ENCODE assay signal across 8 cellular contexts in genomic region chr9:64367826-64368643, GRCh38.
DNase-seq lines count a peak whose midpoint lies in the region; ATAC-seq, FAIRE-seq and TF ChIP-seq lines count a peak whose summit lies in the region.
"Not testable (repeated sequence)": the region's sequence is repeated elsewhere in the genome, so short reads cannot be mapped to it uniquely, and the experiment has no call there.

No MANE protein-coding gene starts in this region.

- not testable (repeated sequence) for H3K14ac ChIP-seq in H1 (ENCODE audit: insufficient read length)

- H3K27me3 Mint-ChIP-seq in activated CD8-positive, alpha-beta T cell treated with anti-CD3 and anti-CD28 coated beads, Interleukin-2, amount 10 ng/mL, durations not matched to agents 7 days and 5 days (ENCODE audit: low read depth); activated naive CD4-positive, alpha-beta T cell treated with anti-CD3 and anti-CD28 coated beads, Interleukin-2, amount 50 U/mL, for 24 hours: not testable (repeated sequence)

- TF ChIP-seq RAD21 in A549 (conservative IDR thresholded peaks at IDR 0.05 in 1 of 2, IDR thresholded peaks at IDR 0.05 in 1 of 2); H1 (IDR thresholded peaks at IDR 0.05 in 1 of 2, conservative IDR thresholded peaks at IDR 0.05 in 1 of 2; ENCODE audit: low read depth in 2 of 2, low read length in 2 of 2): not testable (repeated sequence)

- not testable (repeated sequence) for H4K91ac ChIP-seq in H1 (replicated peaks; ENCODE audit: insufficient read length, low read length)

- H3K4me2 ChIP-seq in A549, result peak overlapping the region; percentile 58; the same call in 2 of the 3 replicates
- not testable (repeated sequence) for H3K4me2 ChIP-seq in H1 (ENCODE audit: insufficient read depth in 1 of 2, low read depth in 2 of 2, low read length in 2 of 2)

- peak overlapping the region; percentile 40 for H3K4me3 Mint-ChIP-seq in activated CD8-positive, alpha-beta T cell treated with anti-CD3 and anti-CD28 coated beads, Interleukin-2, amount 10 ng/mL, durations not matched to agents 7 days and 5 days
- peak overlapping the region; percentile 70 for H3K4me3 Mint-ChIP-seq in activated naive CD4-positive, alpha-beta T cell treated with anti-CD3 and anti-CD28 coated beads, Interleukin-2, amount 50 U/mL, for 24 hours

- H2AK5ac ChIP-seq in H1 (ENCODE audit: low read depth, low read length), result not testable (repeated sequence)

- H3K79me1 ChIP-seq in H1 (ENCODE audit: low read depth, low read length), result not testable (repeated sequence)

- H3K4me3 ChIP-seq in A549, result peak overlapping the region; percentile 33; the same call in 2 of the 3 replicates
- peak overlapping the region; percentile 32 for H3K4me3 ChIP-seq in HEK293 (ENCODE audit: low read depth, low read length)
- H3K4me3 ChIP-seq in H1 (ENCODE audit: extremely low read depth in 1 of 4, insufficient read depth in 2 of 4, low read depth in 3 of 4, low read length in 4 of 4), result not testable (repeated sequence)
- peak overlapping the region; percentile 17 for H3K4me3 ChIP-seq in kidney epithelial cell (ENCODE audit: low read depth, low read length)

- H3K4me1 Mint-ChIP-seq in activated CD8-positive, alpha-beta T cell treated with anti-CD3 and anti-CD28 coated beads, Interleukin-2, amount 10 ng/mL, durations not matched to agents 7 days and 5 days (ENCODE audit: low read depth); activated naive CD4-positive, alpha-beta T cell treated with anti-CD3 and anti-CD28 coated beads, Interleukin-2, amount 50 U/mL, for 24 hours: not testable (repeated sequence)

- FAIRE-seq in A549 (lab: Jason Lieb, UNC); H1 (lab: Jason Lieb, UNC): not testable (repeated sequence)

- intact Hi-C loops in posterior vena cava (cut with DNase I), result not testable (repeated sequence)

- not testable (repeated sequence) for H2BK15ac ChIP-seq in H1 (ENCODE audit: low read length)

- TF ChIP-seq CTCF in A549 (IDR thresholded peaks at IDR 0.05); HEK293 (tag by site-specific recombination; IDR thresholded peaks at IDR 0.05); H1 (IDR thresholded peaks at IDR 0.05; ENCODE audit: control extremely low read depth in 1 of 3, insufficient read depth in 1 of 3, low read depth in 1 of 3, low read length in 3 of 3); kidney epithelial cell (IDR thresholded peaks at IDR 0.05; ENCODE audit: insufficient read depth, low read length, poor library complexity, severe bottlenecking): not testable (repeated sequence)

- peak overlapping the region in 1 of 2 experiments; percentile 49; a peak in 1 of 6 replicates for H3K27ac ChIP-seq in A549
- not testable (repeated sequence) for H3K27ac ChIP-seq in HEK293 (ENCODE audit: extremely low read depth, low read depth, low read length); H1 (ENCODE audit: low read depth, low read length)

- DNase-seq in A549 (ENCODE audit: low read depth in 1 of 2, low spot score in 1 of 2) (peak in 1 of 2 experiments; percentile 0), H1 (ENCODE audit: low read depth in 1 of 2, low spot score in 2 of 2) (peak in 1 of 2 experiments; percentile 43), posterior vena cava (ENCODE audit: low spot score) (peak; percentile 8)
- DNase-seq in activated CD8-positive, alpha-beta T cell treated with anti-CD3 and anti-CD28 coated beads, Interleukin-2, amount 10 ng/mL, durations not matched to agents 7 days and 5 days; kidney epithelial cell (ENCODE audit: low read depth): not testable (repeated sequence)
- DNase-seq in stimulated activated naive CD8-positive, alpha-beta T cell treated with anti-CD3 and anti-CD28 coated beads, Interleukin-15, Interleukin-2, amounts not matched to agents 100 U/mL and 50 U/mL, for 24 hours, result peak; percentile 21

- H2BK120ac ChIP-seq in H1 (replicated peaks; ENCODE audit: low read depth, low read length), result not testable (repeated sequence)

- H3K23ac ChIP-seq in H1 (ENCODE audit: insufficient read length), result not testable (repeated sequence)

- not testable (repeated sequence) for H2AFZ ChIP-seq in H1 (ENCODE audit: low read length)

- not testable (repeated sequence) for H3K27ac Mint-ChIP-seq in activated CD8-positive, alpha-beta T cell treated with anti-CD3 and anti-CD28 coated beads, Interleukin-2, amount 10 ng/mL, durations not matched to agents 7 days and 5 days; activated naive CD4-positive, alpha-beta T cell treated with anti-CD3 and anti-CD28 coated beads, Interleukin-2, amount 50 U/mL, for 24 hours

- H3K4me1 ChIP-seq in A549; HEK293 (ENCODE audit: control insufficient read depth, insufficient read depth, low read length); H1 (replicated peaks in 1 of 4; ENCODE audit: control insufficient read depth in 3 of 4, insufficient read depth in 4 of 4, low read length in 3 of 4): not testable (repeated sequence)

- H4K8ac ChIP-seq in H1 (ENCODE audit: extremely low read depth, insufficient read depth, low read length), result not testable (repeated sequence)

- not testable (repeated sequence) for H3K36me3 Mint-ChIP-seq in activated CD8-positive, alpha-beta T cell treated with anti-CD3 and anti-CD28 coated beads, Interleukin-2, amount 10 ng/mL, durations not matched to agents 7 days and 5 days (ENCODE audit: low read depth); activated naive CD4-positive, alpha-beta T cell treated with anti-CD3 and anti-CD28 coated beads, Interleukin-2, amount 50 U/mL, for 24 hours

- 86% methylated on average over 16 of the region's 47 CpGs for WGBS in A549 (ENCODE audit: missing lambda C conversion rate)
- 66% methylated on average over 14 of the region's 47 CpGs; no CpG with 5 or more reads in 1 of the 2 experiments for WGBS in H1 (ENCODE audit: extremely low coverage in 1 of 2, insufficient coverage in 1 of 2, insufficient read length in 1 of 2, insufficient replicate concordance in 2 of 2, low coverage in 1 of 2, low lambda C conversion rate in 2 of 2, missing lambda C conversion rate in 1 of 2), 2 experiments

- H3K56ac ChIP-seq in H1 (replicated peaks; ENCODE audit: insufficient read length, low read depth, low read length), result not testable (repeated sequence)

- TF ChIP-seq POLR2A in A549 (IDR thresholded peaks at IDR 0.05; ENCODE audit: low read length); H1 (IDR thresholded peaks at IDR 0.05; ENCODE audit: control extremely low read depth in 1 of 2, low read depth in 2 of 2, low read length in 2 of 2): not testable (repeated sequence)

- not testable (repeated sequence) for H3K36me3 ChIP-seq in HEK293 (ENCODE audit: control insufficient read depth in 2 of 2, insufficient read depth in 1 of 2, low read length in 2 of 2); H1 (ENCODE audit: control insufficient read depth in 2 of 4, insufficient read depth in 4 of 4, low read length in 3 of 4); kidney epithelial cell (ENCODE audit: control insufficient read depth, insufficient read depth, low read length)

- H2BK20ac ChIP-seq in H1 (ENCODE audit: low read length), result not testable (repeated sequence)

- H3K9me3 ChIP-seq in A549; HEK293 (ENCODE audit: control insufficient read depth, insufficient read depth, low read depth, low read length); H1 (ENCODE audit: insufficient read depth in 2 of 2, low read depth in 1 of 2, low read length in 1 of 2): not testable (repeated sequence)

- not testable (repeated sequence) for H4K5ac ChIP-seq in H1 (ENCODE audit: insufficient read length, low read depth, low read length)

- not testable (repeated sequence) for H3K18ac ChIP-seq in H1 (ENCODE audit: extremely low read depth, low read length)

- not testable (repeated sequence) for H3K9ac ChIP-seq in H1 (replicated peaks in 1 of 4; ENCODE audit: extremely low read depth in 1 of 4, low read depth in 3 of 4, low read length in 3 of 4)

- not testable (repeated sequence) for ATAC-seq in A549; activated CD8-positive, alpha-beta T cell treated with anti-CD3 and anti-CD28 coated beads, Interleukin-2, amount 10 ng/mL, durations not matched to agents 7 days and 5 days; stimulated activated naive CD8-positive, alpha-beta T cell treated with anti-CD3 and anti-CD28 coated beads, Interleukin-15, Interleukin-2, amounts not matched to agents 100 U/mL and 50 U/mL, for 24 hours

- CTCF ChIA-PET in A549 (lab: Yijun Ruan, JAX); HEK293 (lab: Yijun Ruan, JAX); activated CD8-positive, alpha-beta T cell treated with anti-CD3 and anti-CD28 coated beads, Interleukin-2, amount 10 ng/mL, durations not matched to agents 7 days and 5 days (lab: Charles Lee); H1 (lab: Charles Lee; ENCODE audit: partially characterized antibody): not testable (repeated sequence)

- TF ChIP-seq EP300 in A549 (IDR thresholded peaks at IDR 0.05); H1 (IDR thresholded peaks at IDR 0.05; ENCODE audit: borderline replicate concordance in 1 of 2, low read depth in 2 of 2, low read length in 2 of 2): not testable (repeated sequence)

- H4K20me1 ChIP-seq in H1 (replicated peaks in 1 of 2; ENCODE audit: control insufficient read depth in 1 of 2, insufficient read depth in 2 of 2, low read length in 2 of 2), result not testable (repeated sequence)

- POLR2A ChIA-PET in A549 (lab: Yijun Ruan, JAX); HEK293 (lab: Yijun Ruan, JAX); activated CD8-positive, alpha-beta T cell treated with anti-CD3 and anti-CD28 coated beads, Interleukin-2, amount 10 ng/mL, durations not matched to agents 7 days and 5 days (lab: Charles Lee); H1 (lab: Charles Lee; ENCODE audit: partially characterized antibody): not testable (repeated sequence)

- not testable (repeated sequence) for H3K9me3 Mint-ChIP-seq in activated CD8-positive, alpha-beta T cell treated with anti-CD3 and anti-CD28 coated beads, Interleukin-2, amount 10 ng/mL, durations not matched to agents 7 days and 5 days (ENCODE audit: insufficient read depth); activated naive CD4-positive, alpha-beta T cell treated with anti-CD3 and anti-CD28 coated beads, Interleukin-2, amount 50 U/mL, for 24 hours

- H2BK12ac ChIP-seq in H1 (ENCODE audit: low read depth, low read length), result not testable (repeated sequence)

- not testable (repeated sequence) for H3K79me2 ChIP-seq in H1 (ENCODE audit: control insufficient read depth in 1 of 2, insufficient read depth in 2 of 2, low read length in 2 of 2)

- H3K4ac ChIP-seq in H1 (replicated peaks; ENCODE audit: insufficient read length, low read depth, low read length), result not testable (repeated sequence)

- not testable (repeated sequence) for H2BK5ac ChIP-seq in H1 (ENCODE audit: low read depth, low read length)

- not testable (repeated sequence) for H3K27me3 ChIP-seq in H1 (replicated peaks in 1 of 4; ENCODE audit: control insufficient read depth in 3 of 4, extremely low read depth in 1 of 4, insufficient read depth in 3 of 4, low read length in 3 of 4); kidney epithelial cell (ENCODE audit: control insufficient read depth, insufficient read depth, low read length)

- H3K23me2 ChIP-seq in H1 (ENCODE audit: low read depth, low read length), result not testable (repeated sequence)
